25 cellular contexts compared by ENCODE assay signal in genomic region chr16:2179576-2179975, GRCh38. TPM values are rescaled to one million over a fixed set of nuclear protein-coding genes. Genes with fewer than 3 reads are reported as not detected.
"Had no signal": no experiment of that assay in that cellular context is flagged by ENCODE, and none has a peak within 500 bp of the region (broad histone marks: within the 10 kb centered on the region; RNA-seq: fewer than 3 reads in every experiment).

No MANE protein-coding gene starts in this region.

- H3K36me3 Mint-ChIP-seq: immature natural killer cell had no signal

- H3K27me3 Mint-ChIP-seq: naive thymus-derived CD4-positive, alpha-beta T cell had no signal

- H3K36me3 ChIP-seq: neural progenitor cell, uterus had no signal

- H3K9ac ChIP-seq: neural progenitor cell had no signal

- H2AFZ ChIP-seq: neural progenitor cell had no signal

- DNase-seq: effector CD8-positive, alpha-beta T cell; endodermal cell; esophagus squamous epithelium; foreskin melanocyte; hypothalamus; immature natural killer cell; islet precursor cell; mesenchymal stem cell; naive thymus-derived CD4-positive, alpha-beta T cell; nucleus accumbens; psoas muscle; right cardiac atrium; spleen; stimulated activated CD4-positive, alpha-beta T cell treated with anti-CD3 and anti-CD28 coated beads, Interleukin-4, amount 100 ng/mL, for 4 hours; stimulated activated naive CD8-positive, alpha-beta T cell treated with anti-CD3 and anti-CD28 coated beads, Interleukin-15, Interleukin-2, amounts not matched to agents 100 U/mL and 50 U/mL, for 24 hours; upper lobe of right lung; uterus had no signal

- H3K9me3 Mint-ChIP-seq: dendritic cell treated with granulocyte-macrophage colony-stimulating factor and Interleukin-4, amounts not matched to agents 40 ng/mL and 50 ng/mL, for 4 days; endodermal cell; immature natural killer cell; mesothelial cell of epicardium; nephron; neural progenitor cell; stimulated activated memory B cell treated with anti-CD40 and anti-IgM and Interleukin-4, amounts not matched to agents 10 μg/mL and 1 μg/mL and 100 μg/mL, for 72 hours had no signal

- H3K9me3 ChIP-seq: esophagus squamous epithelium, psoas muscle, thoracic aorta, tibial nerve, upper lobe of right lung, uterus had no signal

- H3K4me3 ChIP-seq: lung, neural progenitor cell, psoas muscle, spleen, thoracic aorta, tibial nerve, upper lobe of right lung, uterus had no signal

- H3K4me2 ChIP-seq: neural progenitor cell had no signal

- H3K4me3 Mint-ChIP-seq: dendritic cell treated with granulocyte-macrophage colony-stimulating factor and Interleukin-4, amounts not matched to agents 40 ng/mL and 50 ng/mL, for 4 days; endodermal cell; immature natural killer cell; mesothelial cell of epicardium; naive thymus-derived CD4-positive, alpha-beta T cell; nephron; neural progenitor cell; stimulated activated memory B cell treated with anti-CD40 and anti-IgM and Interleukin-4, amounts not matched to agents 10 μg/mL and 1 μg/mL and 100 μg/mL, for 72 hours had no signal

- H3K27me3 ChIP-seq: esophagus squamous epithelium, neural progenitor cell, spleen, tibial nerve, upper lobe of right lung, uterus had no signal

- ATAC-seq: naive thymus-derived CD4-positive, alpha-beta T cell; psoas muscle; right cardiac atrium; stimulated activated naive CD8-positive, alpha-beta T cell treated with anti-CD3 and anti-CD28 coated beads, Interleukin-15, Interleukin-2, amounts not matched to agents 100 U/mL and 50 U/mL, for 24 hours; upper lobe of right lung had no signal

- H3K4me1 Mint-ChIP-seq: endodermal cell, mesothelial cell of epicardium, nephron had no signal

- H3K27ac Mint-ChIP-seq: dendritic cell treated with granulocyte-macrophage colony-stimulating factor and Interleukin-4, amounts not matched to agents 40 ng/mL and 50 ng/mL, for 4 days; endodermal cell; immature natural killer cell; mesothelial cell of epicardium; naive thymus-derived CD4-positive, alpha-beta T cell; nephron; neural progenitor cell; stimulated activated memory B cell treated with anti-CD40 and anti-IgM and Interleukin-4, amounts not matched to agents 10 μg/mL and 1 μg/mL and 100 μg/mL, for 72 hours had no signal

- H3K27ac ChIP-seq: neural progenitor cell, psoas muscle, spleen, thoracic aorta, tibial nerve, upper lobe of right lung, uterus had no signal

- H3K4me1 ChIP-seq: neural progenitor cell, psoas muscle, upper lobe of right lung, uterus had no signal

RNA-seq across cellular contexts. Expression of gene CASKIN1, which starts 16.8 kb away (rescaled TPM):
- total RNA-seq: spleen, thoracic aorta had no signal
- polyA plus RNA-seq: immature natural killer cell; naive thymus-derived CD4-positive, alpha-beta T cell had no signal

RNA-seq across cellular contexts. Expression of gene RAB26, which starts 31.2 kb away (rescaled TPM):
- total RNA-seq: thoracic aorta, tibial nerve had no signal
